1 cellular context compared by ENCODE assay signal in genomic region chr1:235648954-235649721, GRCh38.
A peak's percentile ranks its signal among the peaks of the same experiment; 100 is the strongest.
TF ChIP-seq lines count a peak whose summit lies in the region.

No MANE protein-coding gene starts in this region.

TF ChIP-seq in WTC11, 78 proteins besides CTCF, POLR2A, EP300 and RAD21 (continued from another document and continues in another):
- TF ChIP-seq, protein P1, sequence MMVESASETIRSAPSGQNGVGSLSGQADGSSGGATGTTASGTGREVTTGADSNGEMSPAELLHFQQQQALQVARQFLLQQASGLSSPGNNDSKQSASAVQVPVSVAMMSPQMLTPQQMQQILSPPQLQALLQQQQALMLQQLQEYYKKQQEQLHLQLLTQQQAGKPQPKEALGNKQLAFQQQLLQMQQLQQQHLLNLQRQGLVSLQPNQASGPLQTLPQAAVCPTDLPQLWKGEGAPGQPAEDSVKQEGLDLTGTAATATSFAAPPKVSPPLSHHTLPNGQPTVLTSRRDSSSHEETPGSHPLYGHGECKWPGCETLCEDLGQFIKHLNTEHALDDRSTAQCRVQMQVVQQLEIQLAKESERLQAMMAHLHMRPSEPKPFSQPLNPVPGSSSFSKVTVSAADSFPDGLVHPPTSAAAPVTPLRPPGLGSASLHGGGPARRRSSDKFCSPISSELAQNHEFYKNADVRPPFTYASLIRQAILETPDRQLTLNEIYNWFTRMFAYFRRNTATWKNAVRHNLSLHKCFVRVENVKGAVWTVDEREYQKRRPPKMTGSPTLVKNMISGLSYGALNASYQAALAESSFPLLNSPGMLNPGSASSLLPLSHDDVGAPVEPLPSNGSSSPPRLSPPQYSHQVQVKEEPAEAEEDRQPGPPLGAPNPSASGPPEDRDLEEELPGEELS (CRISPR knock-in tag; IDR thresholded peaks at IDR 0.05) = peak; percentile 79; the same call in 1 of the 2 replicates
- TF ChIP-seq NR1H2 (CRISPR knock-in tag; IDR thresholded peaks at IDR 0.05) (no peak), FOXJ3 (CRISPR knock-in tag; IDR thresholded peaks at IDR 0.05; ENCODE audit: borderline replicate concordance) (no peak), IRF2 (CRISPR knock-in tag; IDR thresholded peaks at IDR 0.05; ENCODE audit: borderline replicate concordance, low read depth) (no peak), NFYB (CRISPR knock-in tag; conservative IDR thresholded peaks at IDR 0.05; ENCODE audit: low read depth) (no peak), ZNF416 (CRISPR knock-in tag; IDR thresholded peaks at IDR 0.05) (no peak), OVOL2 (CRISPR knock-in tag; IDR thresholded peaks at IDR 0.05; ENCODE audit: borderline replicate concordance) (no peak), GRHL2 (CRISPR knock-in tag; IDR thresholded peaks at IDR 0.05; ENCODE audit: insufficient replicate concordance, severe bottlenecking) (no peak), TEAD1 (CRISPR knock-in tag; IDR thresholded peaks at IDR 0.05) (no peak), NR2C2 (CRISPR knock-in tag; IDR thresholded peaks at IDR 0.05) (peak; percentile 16; the same call in 1 of the 2 replicates), KAT7 (CRISPR knock-in tag; IDR thresholded peaks at IDR 0.05; ENCODE audit: borderline replicate concordance) (no peak), FOXK1 (CRISPR knock-in tag; IDR thresholded peaks at IDR 0.05) (peak; percentile 53; the same call in 1 of the 2 replicates), HMGA2 (CRISPR knock-in tag; IDR thresholded peaks at IDR 0.05) (no peak), ZNF396 (CRISPR knock-in tag; IDR thresholded peaks at IDR 0.05; ENCODE audit: borderline replicate concordance) (no peak), GTF2I (CRISPR knock-in tag; conservative IDR thresholded peaks at IDR 0.05) (no peak), ZNF423 (CRISPR knock-in tag; IDR thresholded peaks at IDR 0.05) (no peak), EMX1 (CRISPR knock-in tag; IDR thresholded peaks at IDR 0.05) (no peak), ZNF317 (CRISPR knock-in tag; IDR thresholded peaks at IDR 0.05; ENCODE audit: borderline replicate concordance, low read depth) (no peak), ZNF219 (CRISPR knock-in tag; IDR thresholded peaks at IDR 0.05; ENCODE audit: borderline replicate concordance) (no peak), JAZF1 (CRISPR knock-in tag; IDR thresholded peaks at IDR 0.05) (no peak), TCF7 (CRISPR knock-in tag; IDR thresholded peaks at IDR 0.05; ENCODE audit: low read depth) (no peak), SP1 (CRISPR knock-in tag; conservative IDR thresholded peaks at IDR 0.05) (0 out of 2 replicates have a peak, but pooled peaks have one; percentile 13), MXD4 (CRISPR knock-in tag; IDR thresholded peaks at IDR 0.05; ENCODE audit: borderline replicate concordance) (no peak), ZNF532 (CRISPR knock-in tag; IDR thresholded peaks at IDR 0.05; ENCODE audit: borderline replicate concordance) (no peak), CREM (CRISPR knock-in tag; IDR thresholded peaks at IDR 0.05) (0 out of 2 replicates have a peak, but pooled peaks have one; percentile 41), ZSCAN18 (CRISPR knock-in tag; IDR thresholded peaks at IDR 0.05) (no peak), RORB (CRISPR knock-in tag; IDR thresholded peaks at IDR 0.05) (no peak), SMAD3 (CRISPR knock-in tag; IDR thresholded peaks at IDR 0.05; ENCODE audit: borderline replicate concordance) (0 out of 2 replicates have a peak, but pooled peaks have one; percentile 42), ZNF232 (CRISPR knock-in tag; IDR thresholded peaks at IDR 0.05) (0 out of 2 replicates have a peak, but pooled peaks have one; percentile 41), NFATC4 (CRISPR knock-in tag; IDR thresholded peaks at IDR 0.05) (no peak), ETV6 (CRISPR knock-in tag; IDR thresholded peaks at IDR 0.05) (peak; percentile 74; the same call in 1 of the 2 replicates), ZNF138 (CRISPR knock-in tag; conservative IDR thresholded peaks at IDR 0.05) (no peak; the same call in 1 of the 2 replicates), TP53 (CRISPR knock-in tag; IDR thresholded peaks at IDR 0.05) (peak; percentile 16; the same call in 1 of the 2 replicates), FOXP1 (CRISPR knock-in tag; IDR thresholded peaks at IDR 0.05; ENCODE audit: borderline replicate concordance) (peak; percentile 47; the same call in 1 of the 2 replicates), CREB1 (CRISPR knock-in tag; IDR thresholded peaks at IDR 0.05) (peak; percentile 66; the same call in 1 of the 2 replicates), ZNF671 (CRISPR knock-in tag; IDR thresholded peaks at IDR 0.05) (no peak), ZNF263 (CRISPR knock-in tag; IDR thresholded peaks at IDR 0.05; ENCODE audit: low read depth) (peak; percentile 75)
- TF ChIP-seq, protein P2, sequence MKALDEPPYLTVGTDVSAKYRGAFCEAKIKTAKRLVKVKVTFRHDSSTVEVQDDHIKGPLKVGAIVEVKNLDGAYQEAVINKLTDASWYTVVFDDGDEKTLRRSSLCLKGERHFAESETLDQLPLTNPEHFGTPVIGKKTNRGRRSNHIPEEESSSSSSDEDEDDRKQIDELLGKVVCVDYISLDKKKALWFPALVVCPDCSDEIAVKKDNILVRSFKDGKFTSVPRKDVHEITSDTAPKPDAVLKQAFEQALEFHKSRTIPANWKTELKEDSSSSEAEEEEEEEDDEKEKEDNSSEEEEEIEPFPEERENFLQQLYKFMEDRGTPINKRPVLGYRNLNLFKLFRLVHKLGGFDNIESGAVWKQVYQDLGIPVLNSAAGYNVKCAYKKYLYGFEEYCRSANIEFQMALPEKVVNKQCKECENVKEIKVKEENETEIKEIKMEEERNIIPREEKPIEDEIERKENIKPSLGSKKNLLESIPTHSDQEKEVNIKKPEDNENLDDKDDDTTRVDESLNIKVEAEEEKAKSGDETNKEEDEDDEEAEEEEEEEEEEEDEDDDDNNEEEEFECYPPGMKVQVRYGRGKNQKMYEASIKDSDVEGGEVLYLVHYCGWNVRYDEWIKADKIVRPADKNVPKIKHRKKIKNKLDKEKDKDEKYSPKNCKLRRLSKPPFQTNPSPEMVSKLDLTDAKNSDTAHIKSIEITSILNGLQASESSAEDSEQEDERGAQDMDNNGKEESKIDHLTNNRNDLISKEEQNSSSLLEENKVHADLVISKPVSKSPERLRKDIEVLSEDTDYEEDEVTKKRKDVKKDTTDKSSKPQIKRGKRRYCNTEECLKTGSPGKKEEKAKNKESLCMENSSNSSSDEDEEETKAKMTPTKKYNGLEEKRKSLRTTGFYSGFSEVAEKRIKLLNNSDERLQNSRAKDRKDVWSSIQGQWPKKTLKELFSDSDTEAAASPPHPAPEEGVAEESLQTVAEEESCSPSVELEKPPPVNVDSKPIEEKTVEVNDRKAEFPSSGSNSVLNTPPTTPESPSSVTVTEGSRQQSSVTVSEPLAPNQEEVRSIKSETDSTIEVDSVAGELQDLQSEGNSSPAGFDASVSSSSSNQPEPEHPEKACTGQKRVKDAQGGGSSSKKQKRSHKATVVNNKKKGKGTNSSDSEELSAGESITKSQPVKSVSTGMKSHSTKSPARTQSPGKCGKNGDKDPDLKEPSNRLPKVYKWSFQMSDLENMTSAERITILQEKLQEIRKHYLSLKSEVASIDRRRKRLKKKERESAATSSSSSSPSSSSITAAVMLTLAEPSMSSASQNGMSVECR (CRISPR knock-in tag; IDR thresholded peaks at IDR 0.05; ENCODE audit: borderline replicate concordance) = peak; percentile 96
- TF ChIP-seq, protein P3, sequence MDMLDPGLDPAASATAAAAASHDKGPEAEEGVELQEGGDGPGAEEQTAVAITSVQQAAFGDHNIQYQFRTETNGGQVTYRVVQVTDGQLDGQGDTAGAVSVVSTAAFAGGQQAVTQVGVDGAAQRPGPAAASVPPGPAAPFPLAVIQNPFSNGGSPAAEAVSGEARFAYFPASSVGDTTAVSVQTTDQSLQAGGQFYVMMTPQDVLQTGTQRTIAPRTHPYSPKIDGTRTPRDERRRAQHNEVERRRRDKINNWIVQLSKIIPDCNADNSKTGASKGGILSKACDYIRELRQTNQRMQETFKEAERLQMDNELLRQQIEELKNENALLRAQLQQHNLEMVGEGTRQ (CRISPR knock-in tag; IDR thresholded peaks at IDR 0.05) = no peak
- TF ChIP-seq, protein P4, sequence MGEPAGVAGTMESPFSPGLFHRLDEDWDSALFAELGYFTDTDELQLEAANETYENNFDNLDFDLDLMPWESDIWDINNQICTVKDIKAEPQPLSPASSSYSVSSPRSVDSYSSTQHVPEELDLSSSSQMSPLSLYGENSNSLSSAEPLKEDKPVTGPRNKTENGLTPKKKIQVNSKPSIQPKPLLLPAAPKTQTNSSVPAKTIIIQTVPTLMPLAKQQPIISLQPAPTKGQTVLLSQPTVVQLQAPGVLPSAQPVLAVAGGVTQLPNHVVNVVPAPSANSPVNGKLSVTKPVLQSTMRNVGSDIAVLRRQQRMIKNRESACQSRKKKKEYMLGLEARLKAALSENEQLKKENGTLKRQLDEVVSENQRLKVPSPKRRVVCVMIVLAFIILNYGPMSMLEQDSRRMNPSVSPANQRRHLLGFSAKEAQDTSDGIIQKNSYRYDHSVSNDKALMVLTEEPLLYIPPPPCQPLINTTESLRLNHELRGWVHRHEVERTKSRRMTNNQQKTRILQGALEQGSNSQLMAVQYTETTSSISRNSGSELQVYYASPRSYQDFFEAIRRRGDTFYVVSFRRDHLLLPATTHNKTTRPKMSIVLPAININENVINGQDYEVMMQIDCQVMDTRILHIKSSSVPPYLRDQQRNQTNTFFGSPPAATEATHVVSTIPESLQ (CRISPR knock-in tag; IDR thresholded peaks at IDR 0.05) = no peak
- TF ChIP-seq, protein P5, sequence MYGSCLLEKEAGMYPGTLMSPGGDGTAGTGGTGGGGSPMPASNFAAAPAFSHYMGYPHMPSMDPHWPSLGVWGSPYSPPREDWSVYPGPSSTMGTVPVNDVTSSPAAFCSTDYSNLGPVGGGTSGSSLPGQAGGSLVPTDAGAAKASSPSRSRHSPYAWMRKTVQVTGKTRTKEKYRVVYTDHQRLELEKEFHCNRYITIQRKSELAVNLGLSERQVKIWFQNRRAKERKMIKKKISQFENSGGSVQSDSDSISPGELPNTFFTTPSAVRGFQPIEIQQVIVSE (CRISPR knock-in tag; IDR thresholded peaks at IDR 0.05; ENCODE audit: borderline replicate concordance) = no peak
- TF ChIP-seq, protein P6, sequence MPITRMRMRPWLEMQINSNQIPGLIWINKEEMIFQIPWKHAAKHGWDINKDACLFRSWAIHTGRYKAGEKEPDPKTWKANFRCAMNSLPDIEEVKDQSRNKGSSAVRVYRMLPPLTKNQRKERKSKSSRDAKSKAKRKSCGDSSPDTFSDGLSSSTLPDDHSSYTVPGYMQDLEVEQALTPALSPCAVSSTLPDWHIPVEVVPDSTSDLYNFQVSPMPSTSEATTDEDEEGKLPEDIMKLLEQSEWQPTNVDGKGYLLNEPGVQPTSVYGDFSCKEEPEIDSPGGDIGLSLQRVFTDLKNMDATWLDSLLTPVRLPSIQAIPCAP (CRISPR knock-in tag; IDR thresholded peaks at IDR 0.05) = 0 out of 2 replicates have a peak, but pooled peaks have one; percentile 36
- TF ChIP-seq, protein P7, sequence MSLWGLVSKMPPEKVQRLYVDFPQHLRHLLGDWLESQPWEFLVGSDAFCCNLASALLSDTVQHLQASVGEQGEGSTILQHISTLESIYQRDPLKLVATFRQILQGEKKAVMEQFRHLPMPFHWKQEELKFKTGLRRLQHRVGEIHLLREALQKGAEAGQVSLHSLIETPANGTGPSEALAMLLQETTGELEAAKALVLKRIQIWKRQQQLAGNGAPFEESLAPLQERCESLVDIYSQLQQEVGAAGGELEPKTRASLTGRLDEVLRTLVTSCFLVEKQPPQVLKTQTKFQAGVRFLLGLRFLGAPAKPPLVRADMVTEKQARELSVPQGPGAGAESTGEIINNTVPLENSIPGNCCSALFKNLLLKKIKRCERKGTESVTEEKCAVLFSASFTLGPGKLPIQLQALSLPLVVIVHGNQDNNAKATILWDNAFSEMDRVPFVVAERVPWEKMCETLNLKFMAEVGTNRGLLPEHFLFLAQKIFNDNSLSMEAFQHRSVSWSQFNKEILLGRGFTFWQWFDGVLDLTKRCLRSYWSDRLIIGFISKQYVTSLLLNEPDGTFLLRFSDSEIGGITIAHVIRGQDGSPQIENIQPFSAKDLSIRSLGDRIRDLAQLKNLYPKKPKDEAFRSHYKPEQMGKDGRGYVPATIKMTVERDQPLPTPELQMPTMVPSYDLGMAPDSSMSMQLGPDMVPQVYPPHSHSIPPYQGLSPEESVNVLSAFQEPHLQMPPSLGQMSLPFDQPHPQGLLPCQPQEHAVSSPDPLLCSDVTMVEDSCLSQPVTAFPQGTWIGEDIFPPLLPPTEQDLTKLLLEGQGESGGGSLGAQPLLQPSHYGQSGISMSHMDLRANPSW (CRISPR knock-in tag; conservative IDR thresholded peaks at IDR 0.05; ENCODE audit: low read depth) = no peak
